7 cellular contexts compared by ENCODE assay signal in genomic region chr15:77991658-77992201, GRCh38.
DNase-seq lines count a peak whose midpoint lies in the region; ATAC-seq and TF ChIP-seq lines count a peak whose summit lies in the region.
"Not testable (repeated sequence)": the region's sequence is repeated elsewhere in the genome, so short reads cannot be mapped to it uniquely, and the experiment has no call there.

No MANE protein-coding gene starts in this region.

- peak; percentile 74 for DNase-seq in GM23248
- not testable (repeated sequence) for DNase-seq in RWPE1 (ENCODE audit: low spot score); esophagus muscularis mucosa (ENCODE audit: extremely low spot score)
- peak; percentile 59 for DNase-seq in amniotic epithelial cell (ENCODE audit: low read depth)
- peak; percentile 75 for DNase-seq in hepatic stellate cell (ENCODE audit: low spot score)

- not testable (repeated sequence) for H3K27me3 ChIP-seq in GM23248 (replicated peaks; ENCODE audit: insufficient read depth); esophagus muscularis mucosa

- not testable (repeated sequence) for TF ChIP-seq POLR2A in esophagus muscularis mucosa (IDR thresholded peaks at IDR 0.05; ENCODE audit: low read depth)

- 10 to 16% methylated on average over 7 to 9 of the region's 9 CpGs for WGBS in GM23248 (ENCODE audit: low coverage in 1 of 2, low lambda C conversion rate in 2 of 2, missing lambda C conversion rate in 2 of 2), 2 experiments
- WGBS in esophagus muscularis mucosa: 29% methylated on average over 6 of the region's 9 CpGs

- H4K20me1 ChIP-seq in GM23248 (ENCODE audit: insufficient read depth): not testable (repeated sequence)

- POLR2A ChIA-PET in RWPE1 (lab: Yijun Ruan, JAX; ENCODE audit: low non-redundant PET): not testable (repeated sequence)

- peaks cover 11% of the 10 kb centered on the region; the same call in 1 of the 2 replicates for H3F3A ChIP-seq in GM23248 (ENCODE audit: insufficient read depth)

- peak overlapping the region in 2 of 3 experiments; percentile 17 to 34 for H3K4me3 Mint-ChIP-seq in nephron
- not testable (repeated sequence) for H3K4me3 Mint-ChIP-seq in stimulated activated memory B cell treated with anti-CD40 and anti-IgM and Interleukin-4, amounts not matched to agents 10 μg/mL and 1 μg/mL and 100 μg/mL, for 72 hours

- peaks cover 49% of the 10 kb centered on the region for H3K4me1 Mint-ChIP-seq in nephron
- peaks cover 57% of the 10 kb centered on the region for H3K4me1 Mint-ChIP-seq in stimulated activated memory B cell treated with anti-CD40 and anti-IgM and Interleukin-4, amounts not matched to agents 10 μg/mL and 1 μg/mL and 100 μg/mL, for 72 hours

- H3K9me3 Mint-ChIP-seq in nephron; stimulated activated memory B cell treated with anti-CD40 and anti-IgM and Interleukin-4, amounts not matched to agents 10 μg/mL and 1 μg/mL and 100 μg/mL, for 72 hours: not testable (repeated sequence)

- not testable (repeated sequence) for H3K4me3 ChIP-seq in GM23248, esophagus muscularis mucosa

- ATAC-seq in stimulated activated memory B cell treated with anti-CD40 and anti-IgM and Interleukin-4, amounts not matched to agents 10 μg/mL and 1 μg/mL and 100 μg/mL, for 72 hours: not testable (repeated sequence)

- peak overlapping the region; percentile 3; the same call in 1 of the 2 replicates for H3K27ac ChIP-seq in GM23248
- H3K27ac ChIP-seq in RWPE1: peak overlapping the region; percentile 88
- H3K27ac ChIP-seq in esophagus muscularis mucosa (replicated peaks in 1 of 4): peak overlapping the region; percentile 74 to 81 (median 78)

- not testable (repeated sequence) for TF ChIP-seq EP300 in esophagus muscularis mucosa (IDR thresholded peaks at IDR 0.05)

- not testable (repeated sequence) for H2AFZ ChIP-seq in GM23248

- not testable (repeated sequence) for H3K36me3 ChIP-seq in GM23248 (ENCODE audit: low read depth); esophagus muscularis mucosa

- H3K36me3 Mint-ChIP-seq in nephron (ENCODE audit: low read depth); stimulated activated memory B cell treated with anti-CD40 and anti-IgM and Interleukin-4, amounts not matched to agents 10 μg/mL and 1 μg/mL and 100 μg/mL, for 72 hours: not testable (repeated sequence)

- in situ Hi-C loops in GM23248 (cut with MboI): not testable (repeated sequence)

- peak overlapping the region; percentile 37 for H3K9ac ChIP-seq in GM23248

- peak overlapping the region; percentile 84 to 94 (median 88) for H3K27ac Mint-ChIP-seq in nephron
- peak overlapping the region; percentile 91 for H3K27ac Mint-ChIP-seq in stimulated activated memory B cell treated with anti-CD40 and anti-IgM and Interleukin-4, amounts not matched to agents 10 μg/mL and 1 μg/mL and 100 μg/mL, for 72 hours

- not testable (repeated sequence) for H3K79me2 ChIP-seq in GM23248 (ENCODE audit: insufficient read depth)

- not testable (repeated sequence) for H3K9me3 ChIP-seq in GM23248 (ENCODE audit: low read depth); esophagus muscularis mucosa

- H3K4me1 ChIP-seq in GM23248 (ENCODE audit: insufficient read depth) (peaks cover 28% of the 10 kb centered on the region), esophagus muscularis mucosa (peaks cover 58 to 73% (median 71%) of the 10 kb centered on the region in 4 donors)

- not testable (repeated sequence) for H3K4me2 ChIP-seq in GM23248 (ENCODE audit: unreplicated experiment)

- intact Hi-C loops in esophagus muscularis mucosa (cut with DNase I): not testable (repeated sequence)

- not testable (repeated sequence) for TF ChIP-seq CTCF in RWPE1 (conservative IDR thresholded peaks at IDR 0.05; ENCODE audit: low read depth); esophagus muscularis mucosa (IDR thresholded peaks at IDR 0.05); nephron (IDR thresholded peaks at IDR 0.05; ENCODE audit: unreplicated experiment in 3 of 3)

- not testable (repeated sequence) for H3K27me3 Mint-ChIP-seq in nephron (ENCODE audit: low read depth); stimulated activated memory B cell treated with anti-CD40 and anti-IgM and Interleukin-4, amounts not matched to agents 10 μg/mL and 1 μg/mL and 100 μg/mL, for 72 hours

- H3K9me2 ChIP-seq in GM23248 (ENCODE audit: insufficient read depth): not testable (repeated sequence)

- CTCF ChIA-PET in RWPE1 (lab: Yijun Ruan, JAX): interaction anchor here (0.6 to 0.7 kb wide), 3 partner anchors 38 to 461 kb away, joined by 3 to 4 read pairs (median 4); no protein-coding TSS in a partner anchor

Comparison
In these comparisons a context has a peak if more than half of its experiments do, and no peak if none do; other contexts are left out.
1. H3K27ac ChIP-seq: peak in every context shown above with its lines; median percentile 88 in RWPE1; 78 in esophagus muscularis mucosa; 3 in GM23248.